ENCODE assay signal across 9 cellular contexts in genomic region chr17:35947156-35947585, GRCh38. TPM values are rescaled to one million over a fixed set of nuclear protein-coding genes. Genes with fewer than 3 reads are reported as not detected.
DNase-seq lines count a peak whose midpoint lies in the region; ATAC-seq, FAIRE-seq and TF ChIP-seq lines count a peak whose summit lies in the region.
"Had no signal": no experiment of that assay in that cellular context is flagged by ENCODE, and none has a peak within 500 bp of the region (broad histone marks: within the 10 kb centered on the region; RNA-seq: fewer than 3 reads in every experiment).

No MANE protein-coding gene starts in this region.

- H3K27me3 ChIP-seq in upper lobe of left lung: no peaks in the 10 kb centered on the region

- TF ChIP-seq CTCF in endothelial cell (IDR thresholded peaks at IDR 0.05; ENCODE audit: unreplicated experiment) (peak; percentile 60), nephron (IDR thresholded peaks at IDR 0.05; ENCODE audit: unreplicated experiment in 3 of 3) (peak; percentile 83 to 86 (median 84)), upper lobe of left lung (IDR thresholded peaks at IDR 0.05) (peak; percentile 50 to 80 (median 62))

- H3K36me3 ChIP-seq in upper lobe of left lung: no peaks in the 10 kb centered on the region

- no peak for FAIRE-seq in GM19239 (lab: Jason Lieb, UNC)
- FAIRE-seq: islet of Langerhans had no signal

- H3K27me3 Mint-ChIP-seq in endothelial cell (ENCODE audit: unreplicated experiment): peaks cover 2% of the 10 kb centered on the region
- peaks cover 5% of the 10 kb centered on the region for H3K27me3 Mint-ChIP-seq in nephron (ENCODE audit: low read depth)

- TF ChIP-seq POLR2A in upper lobe of left lung (IDR thresholded peaks at IDR 0.05): no peak

- H3K4me3 ChIP-seq in upper lobe of left lung: peak overlapping the region in 1 of 4 donors; percentile 15

- H3K36me3 Mint-ChIP-seq in endothelial cell (ENCODE audit: low read depth, unreplicated experiment) (no peaks in the 10 kb centered on the region), nephron (ENCODE audit: low read depth) (no peaks in the 10 kb centered on the region)

- no peak for TF ChIP-seq EP300 in upper lobe of left lung (IDR thresholded peaks at IDR 0.05)

- 29 to 32% methylated on average over 11 to 12 of the region's 12 CpGs for WGBS in upper lobe of left lung, 2 donors

- H3K9me3 ChIP-seq in upper lobe of left lung: no peaks in the 10 kb centered on the region

- no peak overlapping the region for H3K27ac Mint-ChIP-seq in endothelial cell (ENCODE audit: unreplicated experiment)
- H3K27ac Mint-ChIP-seq in nephron: peak overlapping the region in 1 of 3 experiments; percentile 49

- H3K27ac ChIP-seq in upper lobe of left lung: no peak overlapping the region

- H3K4me3 Mint-ChIP-seq in endothelial cell (ENCODE audit: unreplicated experiment) (no peak overlapping the region), nephron (peak overlapping the region in 1 of 3 experiments; percentile 5)

- H3K9me3 Mint-ChIP-seq in endothelial cell (ENCODE audit: unreplicated experiment) (no peaks in the 10 kb centered on the region), nephron (no peaks in the 10 kb centered on the region)

- H3K4me1 Mint-ChIP-seq in endothelial cell (ENCODE audit: unreplicated experiment) (no peaks in the 10 kb centered on the region), nephron (peaks cover 12% of the 10 kb centered on the region)

- H3K4me1 ChIP-seq in upper lobe of left lung: peaks cover 0 to 5% (median 2%) of the 10 kb centered on the region in 4 donors

- ATAC-seq in upper lobe of left lung (ENCODE audit: low FRiP score in 2 of 2) (peak; percentile 38 to 72), HG02759 (IDR thresholded peaks at IDR 0.05; ENCODE audit: unreplicated experiment) (no peak)

- DNase-seq in AG08396 (ENCODE audit: low spot score) (peak; percentile 30), GM19239 (ENCODE audit: insufficient read length, low spot score) (peak; percentile 30), NCI-H460 (ENCODE audit: extremely low read depth, low read depth) (peak; percentile 56), endothelial cell (ENCODE audit: low spot score) (peak; percentile 68), upper lobe of left lung (no peak)
- DNase-seq in activated CD4-positive, alpha-beta T cell treated with anti-CD3 and anti-CD28 coated beads, Interleukin-2, amount 50 U/mL, for 48 hours: peak; percentile 49 to 58

RNA-seq across cellular contexts. Expression of gene LYZL6, which starts 3.7 kb away (rescaled TPM):
- total RNA-seq in NCI-H460 (2014; rRNA removed; shearing (Covaris generic)): not detected in 2 replicates
- polyA plus RNA-seq in NCI-H460 (2014; cell fraction: nucleus; rRNA removed): not detected in 2 replicates
- total RNA-seq in endothelial cell (ENCODE audit: unreplicated experiment) (not detected), upper lobe of left lung (not detected)

RNA-seq across cellular contexts. Expression of gene RDM1, which starts 16.6 kb away (rescaled TPM):
- 3.2 and 5.2 TPM in 2 replicates for total RNA-seq in NCI-H460 (2014; rRNA removed; shearing (Covaris generic))
- 4.8 and 16.0 TPM in 2 replicates for polyA plus RNA-seq in NCI-H460 (2014; cell fraction: nucleus; rRNA removed)
- total RNA-seq in endothelial cell (ENCODE audit: unreplicated experiment) (0.67 TPM), upper lobe of left lung (not detected)

RNA-seq across cellular contexts. Expression of gene CCL16, which starts 34.1 kb away (rescaled TPM):
- not detected in 2 replicates for total RNA-seq in NCI-H460 (2014; rRNA removed; shearing (Covaris generic))
- not detected in 2 replicates for polyA plus RNA-seq in NCI-H460 (2014; cell fraction: nucleus; rRNA removed)
- not detected for total RNA-seq in endothelial cell (ENCODE audit: unreplicated experiment)
- total RNA-seq in upper lobe of left lung: under 1 TPM in 2 of 6 donors, not detected in 4; 0.20 to 0.61 TPM

RNA-seq across cellular contexts. Expression of gene CCL14, which starts 39.4 kb away (rescaled TPM):
- not detected in 2 replicates for total RNA-seq in NCI-H460 (2014; rRNA removed; shearing (Covaris generic))
- not detected in 2 replicates for polyA plus RNA-seq in NCI-H460 (2014; cell fraction: nucleus; rRNA removed)
- total RNA-seq in endothelial cell (ENCODE audit: unreplicated experiment) (not detected), upper lobe of left lung (10 to 100 TPM in 2 of 6 donors, 1 to 10 TPM in 4; 1.0 to 90.7 (median 5.6) TPM)

RNA-seq across cellular contexts. Expression of gene CCL15, which starts 54.2 kb away (rescaled TPM):
- total RNA-seq in NCI-H460 (2014; rRNA removed; shearing (Covaris generic)): not detected in 2 replicates
- not detected in 2 replicates for polyA plus RNA-seq in NCI-H460 (2014; cell fraction: nucleus; rRNA removed)
- total RNA-seq in endothelial cell (ENCODE audit: unreplicated experiment) (not detected), upper lobe of left lung (1 to 10 TPM in 2 of 6 donors, under 1 TPM in 2, not detected in 2; 0.72 to 2.6 (median 1.4) TPM)

Comparison
In these comparisons a context has a peak if more than half of its experiments do, and no peak if none do; other contexts are left out.
1. DNase-seq: peak in AG08396 (single experiment), GM19239 (single experiment), NCI-H460 (single experiment), activated CD4-positive, alpha-beta T cell treated with anti-CD3 and anti-CD28 coated beads, Interleukin-2, amount 50 U/mL, for 48 hours (2 of 2) and endothelial cell (single experiment); none in upper lobe of left lung (0 of 2).
2. Peak in every context shown above with its lines, with median percentiles within 50 percentile points of each other: CTCF ChIP-seq.